In the genomic region with DNA sequence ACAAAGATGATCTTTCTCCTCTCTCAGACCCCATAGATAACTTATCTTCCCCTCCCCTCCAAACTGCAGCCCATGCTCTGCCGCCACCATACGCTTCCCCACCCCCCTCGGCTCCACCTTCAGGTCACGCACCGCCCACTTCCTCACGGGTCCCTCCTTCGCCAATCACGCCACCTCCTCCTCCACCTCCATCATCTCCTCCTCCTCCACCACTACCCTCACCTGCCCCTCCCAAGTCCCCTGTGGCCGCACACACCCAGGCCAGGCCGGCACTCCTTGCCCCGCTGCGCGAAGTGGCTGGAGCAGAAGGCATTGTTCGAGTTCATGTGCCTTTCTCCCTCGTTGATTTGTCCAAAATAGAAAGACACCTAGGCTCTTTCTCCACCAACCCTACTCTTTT, we compare ENCODE assay signal across 1 cellular context.
TF ChIP-seq lines count a peak whose summit lies in the region.

No MANE protein-coding gene starts in this region.

TF ChIP-seq in HCT116, 20 proteins besides CTCF, POLR2A, EP300 and RAD21 (continued from another document):
- TF ChIP-seq CBX3 (IDR thresholded peaks at IDR 0.05; ENCODE audit: low read depth) (no peak), YY1 (IDR thresholded peaks at IDR 0.05; ENCODE audit: extremely low read depth, insufficient replicate concordance, low read depth, low read length) (no peak), SIN3A (IDR thresholded peaks at IDR 0.05; ENCODE audit: low read depth) (no peak), EZH2phosphoT487 (IDR thresholded peaks at IDR 0.05; ENCODE audit: borderline replicate concordance) (no peak), ZFX (IDR thresholded peaks at IDR 0.05) (no peak), EZH2 (IDR thresholded peaks at IDR 0.05) (no peak), TCF7L2 (IDR thresholded peaks at IDR 0.05; ENCODE audit: borderline replicate concordance, extremely low read depth, insufficient read depth, insufficient read length) (no peak), ZNF274 (IDR thresholded peaks at IDR 0.05; ENCODE audit: low read depth, low read length) (no peak), JUND (IDR thresholded peaks at IDR 0.05) (no peak), EGR1 (IDR thresholded peaks at IDR 0.05; ENCODE audit: low read depth) (no peak), SRF (IDR thresholded peaks at IDR 0.05; ENCODE audit: low read depth) (no peak)
- TF ChIP-seq, protein P1, sequence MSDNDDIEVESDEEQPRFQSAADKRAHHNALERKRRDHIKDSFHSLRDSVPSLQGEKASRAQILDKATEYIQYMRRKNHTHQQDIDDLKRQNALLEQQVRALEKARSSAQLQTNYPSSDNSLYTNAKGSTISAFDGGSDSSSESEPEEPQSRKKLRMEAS (IDR thresholded peaks at IDR 0.05) = no peak
- TF ChIP-seq, protein P2, sequence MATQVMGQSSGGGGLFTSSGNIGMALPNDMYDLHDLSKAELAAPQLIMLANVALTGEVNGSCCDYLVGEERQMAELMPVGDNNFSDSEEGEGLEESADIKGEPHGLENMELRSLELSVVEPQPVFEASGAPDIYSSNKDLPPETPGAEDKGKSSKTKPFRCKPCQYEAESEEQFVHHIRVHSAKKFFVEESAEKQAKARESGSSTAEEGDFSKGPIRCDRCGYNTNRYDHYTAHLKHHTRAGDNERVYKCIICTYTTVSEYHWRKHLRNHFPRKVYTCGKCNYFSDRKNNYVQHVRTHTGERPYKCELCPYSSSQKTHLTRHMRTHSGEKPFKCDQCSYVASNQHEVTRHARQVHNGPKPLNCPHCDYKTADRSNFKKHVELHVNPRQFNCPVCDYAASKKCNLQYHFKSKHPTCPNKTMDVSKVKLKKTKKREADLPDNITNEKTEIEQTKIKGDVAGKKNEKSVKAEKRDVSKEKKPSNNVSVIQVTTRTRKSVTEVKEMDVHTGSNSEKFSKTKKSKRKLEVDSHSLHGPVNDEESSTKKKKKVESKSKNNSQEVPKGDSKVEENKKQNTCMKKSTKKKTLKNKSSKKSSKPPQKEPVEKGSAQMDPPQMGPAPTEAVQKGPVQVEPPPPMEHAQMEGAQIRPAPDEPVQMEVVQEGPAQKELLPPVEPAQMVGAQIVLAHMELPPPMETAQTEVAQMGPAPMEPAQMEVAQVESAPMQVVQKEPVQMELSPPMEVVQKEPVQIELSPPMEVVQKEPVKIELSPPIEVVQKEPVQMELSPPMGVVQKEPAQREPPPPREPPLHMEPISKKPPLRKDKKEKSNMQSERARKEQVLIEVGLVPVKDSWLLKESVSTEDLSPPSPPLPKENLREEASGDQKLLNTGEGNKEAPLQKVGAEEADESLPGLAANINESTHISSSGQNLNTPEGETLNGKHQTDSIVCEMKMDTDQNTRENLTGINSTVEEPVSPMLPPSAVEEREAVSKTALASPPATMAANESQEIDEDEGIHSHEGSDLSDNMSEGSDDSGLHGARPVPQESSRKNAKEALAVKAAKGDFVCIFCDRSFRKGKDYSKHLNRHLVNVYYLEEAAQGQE (IDR thresholded peaks at IDR 0.05; ENCODE audit: low read depth) = no peak
